Comparison of ENCODE assay signal across 8 cellular contexts in genomic region chr17:17784599-17785264, GRCh38. TPM values are rescaled to one million over a fixed set of nuclear protein-coding genes. Genes with fewer than 3 reads are reported as not detected.
DNase-seq lines count a peak whose midpoint lies in the region; ATAC-seq, FAIRE-seq and TF ChIP-seq lines count a peak whose summit lies in the region.

No MANE protein-coding gene starts in this region.

- no peaks in the 10 kb centered on the region for H3K36me3 ChIP-seq in vagina

- peak overlapping the region; percentile 72 for H3K27ac ChIP-seq in 22Rv1
- H3K27ac ChIP-seq in vagina: peak overlapping the region; percentile 97

- H3K9me3 Mint-ChIP-seq in activated B cell treated with CpG ODN at 0.5 μM for 24 hours: no peaks in the 10 kb centered on the region

- TF ChIP-seq CTCF in 22Rv1 (IDR thresholded peaks at IDR 0.05) (0 out of 2 replicates have a peak, but pooled peaks have one; percentile 2), activated B cell treated with CpG ODN at 0.5 μM for 24 hours (IDR thresholded peaks at IDR 0.05) (no peak), vagina (IDR thresholded peaks at IDR 0.05) (no peak)

- CTCF ChIA-PET in activated B cell treated with CpG ODN at 0.5 μM for 24 hours (lab: Charles Lee): interaction anchor here (0.6 to 1.5 kb wide), 3 partner anchors 9 to 102 kb away, joined by 3 to 5 read pairs (median 3); no protein-coding TSS in a partner anchor

- peak; percentile 87 for FAIRE-seq in GM12891 (lab: Jason Lieb, UNC)

- peak overlapping the region; percentile 88 for H3K4me3 Mint-ChIP-seq in activated B cell treated with CpG ODN at 0.5 μM for 24 hours

- peaks cover 2% of the 10 kb centered on the region for H3K27me3 Mint-ChIP-seq in activated B cell treated with CpG ODN at 0.5 μM for 24 hours

- peaks cover 27% of the 10 kb centered on the region for H3K4me1 Mint-ChIP-seq in activated B cell treated with CpG ODN at 0.5 μM for 24 hours

- H3K4me3 ChIP-seq in iPS-18c (ENCODE audit: insufficient read depth, low read depth, low read length) (peak overlapping the region; percentile 31), vagina (peak overlapping the region in 1 of 2 donors; percentile 55)

- ATAC-seq in activated B cell treated with CpG ODN at 0.5 μM for 24 hours (ENCODE audit: low read depth) (no peak), HG02884 (IDR thresholded peaks at IDR 0.05; ENCODE audit: unreplicated experiment) (no peak)

- POLR2A ChIA-PET in activated B cell treated with CpG ODN at 0.5 μM for 24 hours (lab: Charles Lee): interaction anchor here (0.6 to 1.5 kb wide), 5 partner anchors 27 to 173 kb away, joined by 3 read pairs; no protein-coding TSS in a partner anchor

- no peaks in the 10 kb centered on the region for H3K9me3 ChIP-seq in iPS-18c (ENCODE audit: control insufficient read depth, insufficient read depth, low read length)
- H3K9me3 ChIP-seq in vagina: no peaks in the 10 kb centered on the region

- H3K4me1 ChIP-seq in vagina: peaks cover 49% of the 10 kb centered on the region

- H3K27me3 ChIP-seq in vagina: no peaks in the 10 kb centered on the region

- TF ChIP-seq POLR2A in GM12891 (IDR thresholded peaks at IDR 0.05; ENCODE audit: low read depth, low read length): no peak
- TF ChIP-seq POLR2A in vagina (IDR thresholded peaks at IDR 0.05): no peak

- H3K36me3 Mint-ChIP-seq in activated B cell treated with CpG ODN at 0.5 μM for 24 hours (ENCODE audit: low read depth): no peaks in the 10 kb centered on the region

- intact Hi-C loops in activated B cell treated with CpG ODN at 0.5 μM for 24 hours (cut with micrococcal nuclease) (loop anchor here (1.0 to 2.0 kb wide), 2 partner anchors 102 to 308 kb away; partner anchors contain the start of gene MED9), vagina (cut with DNase I) (no loop called here)

- DNase-seq in GM12891 (ENCODE audit: insufficient read length, low spot score) (no peak), activated B cell treated with CpG ODN at 0.5 μM for 24 hours (no peak), vagina (ENCODE audit: extremely low spot score in 2 of 2) (no peak), ecto neural progenitor cell (ENCODE audit: low spot score) (no peak), AG20443 (ENCODE audit: low spot score) (no peak)

- H3K27ac Mint-ChIP-seq in activated B cell treated with CpG ODN at 0.5 μM for 24 hours: peak overlapping the region; percentile 18

TF ChIP-seq in GM12891, 5 proteins besides CTCF, POLR2A, EP300 and RAD21:
- no peak for TF ChIP-seq SPI1 (IDR thresholded peaks at IDR 0.05; ENCODE audit: low read depth, low read length)
- no peak for TF ChIP-seq POLR2AphosphoS5 (IDR thresholded peaks at IDR 0.05; ENCODE audit: low read depth, low read length)
- TF ChIP-seq TAF1 (IDR thresholded peaks at IDR 0.05; ENCODE audit: low read depth, low read length): no peak
- TF ChIP-seq PAX5 (IDR thresholded peaks at IDR 0.05; ENCODE audit: insufficient read depth, low read length, severe bottlenecking): no peak
- no peak for TF ChIP-seq POU2F2 (IDR thresholded peaks at IDR 0.05; ENCODE audit: low read depth, low read length)

RNA-seq across cellular contexts. Expression of gene SREBF1, which starts 52.1 kb away (rescaled TPM):
- polyA plus RNA-seq in GM12891 (2012; ENCODE audit: low read depth, missing spikeins): 16.7 TPM
- total RNA-seq in activated B cell treated with CpG ODN at 0.5 μM for 24 hours (16.7 and 19.7 TPM in 2 replicates), vagina (84.0 TPM)
